ENCODE assay signal across 1 cellular context in the genomic region with DNA sequence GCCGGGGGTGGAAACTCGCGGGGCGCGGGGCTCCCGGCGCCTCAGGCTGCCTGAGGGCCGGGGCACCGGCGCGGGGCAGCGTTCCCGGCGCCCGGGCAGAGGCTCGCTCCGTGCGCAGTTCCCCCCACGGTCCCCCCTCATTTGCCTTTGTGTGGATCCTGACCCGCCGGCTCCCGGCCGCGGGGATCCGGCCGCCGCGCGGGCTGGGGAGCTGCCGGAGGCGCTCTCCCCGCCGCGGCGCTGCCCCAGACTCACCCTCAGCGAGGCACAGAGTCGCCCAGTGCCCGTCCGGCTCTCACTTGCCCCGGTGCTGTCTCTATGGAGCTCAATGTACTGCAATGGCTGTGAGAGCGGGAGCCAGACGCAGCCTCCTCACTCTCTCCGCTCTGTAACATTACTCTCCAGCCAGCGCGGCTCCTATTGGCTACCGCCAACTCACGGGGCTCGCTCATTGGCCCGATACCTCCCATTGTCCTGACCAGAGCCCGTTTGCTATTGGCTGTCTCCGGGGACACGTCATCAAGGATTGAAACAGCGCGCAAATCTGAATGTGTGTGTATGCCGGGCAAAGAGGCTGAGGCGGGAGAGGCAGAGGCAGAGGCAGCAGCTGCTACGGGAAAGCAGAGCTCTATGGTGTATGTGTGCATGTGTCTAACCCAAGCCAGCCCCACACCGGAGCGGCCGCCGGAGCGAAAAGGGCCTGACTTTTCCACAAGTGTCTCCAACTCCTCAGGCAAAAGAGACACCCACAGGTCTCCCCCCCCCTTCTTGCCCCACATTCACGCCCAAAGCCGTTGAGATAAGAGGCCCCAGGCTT.
TF ChIP-seq lines count a peak whose summit lies in the region.

Gene HMGB1, minus strand, starts transcription at position 396 of the 817 bp plus-strand sequence. CDS start 2,256 bp downstream, outside the sequence.

TF ChIP-seq in HepG2, 621 proteins besides CTCF, POLR2A, EP300 and RAD21 (continued from another document and continues in another):
- TF ChIP-seq BRD4 (CRISPR knock-in tag; IDR thresholded peaks at IDR 0.05) (peak; percentile 62; the same call in 1 of the 2 replicates), KLF9 (CRISPR knock-in tag; IDR thresholded peaks at IDR 0.05; ENCODE audit: low read depth) (no peak), ZNF619 (CRISPR knock-in tag; IDR thresholded peaks at IDR 0.05) (no peak), ZHX1 (CRISPR knock-in tag; IDR thresholded peaks at IDR 0.05; ENCODE audit: low read depth) (peak; percentile 71; the same call in 1 of the 2 replicates), ZNF75D (CRISPR knock-in tag; IDR thresholded peaks at IDR 0.05; ENCODE audit: borderline replicate concordance) (no peak), ZNF335 (CRISPR knock-in tag; IDR thresholded peaks at IDR 0.05) (no peak), ZNF543 (CRISPR knock-in tag; IDR thresholded peaks at IDR 0.05) (peak; percentile 68; the same call in 1 of the 2 replicates), ZNF7 (CRISPR knock-in tag; IDR thresholded peaks at IDR 0.05) (no peak), NPAS2 (CRISPR knock-in tag; IDR thresholded peaks at IDR 0.05; ENCODE audit: borderline replicate concordance) (no peak), TFAP4 (IDR thresholded peaks at IDR 0.05; ENCODE audit: borderline replicate concordance, low read depth) (peak; percentile 81; the same call in 1 of the 2 replicates), TRAFD1 (CRISPR knock-in tag; IDR thresholded peaks at IDR 0.05; ENCODE audit: borderline replicate concordance) (no peak), NR2F6 (IDR thresholded peaks at IDR 0.05) (no peak), NR2F6 (CRISPR knock-in tag; IDR thresholded peaks at IDR 0.05) (no peak), SPEN (CRISPR knock-in tag; IDR thresholded peaks at IDR 0.05; ENCODE audit: low read depth) (no peak; the same call in 1 of the 2 replicates), NBN (conservative IDR thresholded peaks at IDR 0.05) (no peak), CBX1 (IDR thresholded peaks at IDR 0.05; ENCODE audit: low read depth) (no peak), ZNF558 (CRISPR knock-in tag; IDR thresholded peaks at IDR 0.05; ENCODE audit: borderline replicate concordance) (no peak), ZNF766 (CRISPR knock-in tag; IDR thresholded peaks at IDR 0.05; ENCODE audit: borderline replicate concordance) (no peak), ZNF343 (CRISPR knock-in tag; IDR thresholded peaks at IDR 0.05) (no peak), SMYD3 (CRISPR knock-in tag; IDR thresholded peaks at IDR 0.05) (0 out of 2 replicates have a peak, but pooled peaks have one; percentile 63), JUN (CRISPR knock-in tag; IDR thresholded peaks at IDR 0.05) (no peak), AHR (CRISPR knock-in tag; IDR thresholded peaks at IDR 0.05) (no peak), RELA (CRISPR knock-in tag; IDR thresholded peaks at IDR 0.05) (no peak), SIN3A (IDR thresholded peaks at IDR 0.05; ENCODE audit: borderline replicate concordance, low read depth, low read length) (peak; percentile 100), SIX4 (CRISPR knock-in tag; IDR thresholded peaks at IDR 0.05) (no peak), SIX1 (CRISPR knock-in tag; IDR thresholded peaks at IDR 0.05; ENCODE audit: borderline replicate concordance) (no peak), RBFOX2 (IDR thresholded peaks at IDR 0.05; ENCODE audit: low read depth, low read length) (peak; percentile 93), ZNF616 (CRISPR knock-in tag; IDR thresholded peaks at IDR 0.05; ENCODE audit: low read depth) (no peak)
- TF ChIP-seq, protein P1, sequence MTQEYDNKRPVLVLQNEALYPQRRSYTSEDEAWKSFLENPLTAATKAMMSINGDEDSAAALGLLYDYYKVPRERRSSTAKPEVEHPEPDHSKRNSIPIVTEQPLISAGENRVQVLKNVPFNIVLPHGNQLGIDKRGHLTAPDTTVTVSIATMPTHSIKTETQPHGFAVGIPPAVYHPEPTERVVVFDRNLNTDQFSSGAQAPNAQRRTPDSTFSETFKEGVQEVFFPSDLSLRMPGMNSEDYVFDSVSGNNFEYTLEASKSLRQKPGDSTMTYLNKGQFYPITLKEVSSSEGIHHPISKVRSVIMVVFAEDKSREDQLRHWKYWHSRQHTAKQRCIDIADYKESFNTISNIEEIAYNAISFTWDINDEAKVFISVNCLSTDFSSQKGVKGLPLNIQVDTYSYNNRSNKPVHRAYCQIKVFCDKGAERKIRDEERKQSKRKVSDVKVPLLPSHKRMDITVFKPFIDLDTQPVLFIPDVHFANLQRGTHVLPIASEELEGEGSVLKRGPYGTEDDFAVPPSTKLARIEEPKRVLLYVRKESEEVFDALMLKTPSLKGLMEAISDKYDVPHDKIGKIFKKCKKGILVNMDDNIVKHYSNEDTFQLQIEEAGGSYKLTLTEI (CRISPR knock-in tag; conservative IDR thresholded peaks at IDR 0.05), result no peak
- TF ChIP-seq, protein P2, sequence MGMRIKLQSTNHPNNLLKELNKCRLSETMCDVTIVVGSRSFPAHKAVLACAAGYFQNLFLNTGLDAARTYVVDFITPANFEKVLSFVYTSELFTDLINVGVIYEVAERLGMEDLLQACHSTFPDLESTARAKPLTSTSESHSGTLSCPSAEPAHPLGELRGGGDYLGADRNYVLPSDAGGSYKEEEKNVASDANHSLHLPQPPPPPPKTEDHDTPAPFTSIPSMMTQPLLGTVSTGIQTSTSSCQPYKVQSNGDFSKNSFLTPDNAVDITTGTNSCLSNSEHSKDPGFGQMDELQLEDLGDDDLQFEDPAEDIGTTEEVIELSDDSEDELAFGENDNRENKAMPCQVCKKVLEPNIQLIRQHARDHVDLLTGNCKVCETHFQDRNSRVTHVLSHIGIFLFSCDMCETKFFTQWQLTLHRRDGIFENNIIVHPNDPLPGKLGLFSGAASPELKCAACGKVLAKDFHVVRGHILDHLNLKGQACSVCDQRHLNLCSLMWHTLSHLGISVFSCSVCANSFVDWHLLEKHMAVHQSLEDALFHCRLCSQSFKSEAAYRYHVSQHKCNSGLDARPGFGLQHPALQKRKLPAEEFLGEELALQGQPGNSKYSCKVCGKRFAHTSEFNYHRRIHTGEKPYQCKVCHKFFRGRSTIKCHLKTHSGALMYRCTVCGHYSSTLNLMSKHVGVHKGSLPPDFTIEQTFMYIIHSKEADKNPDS (CRISPR knock-in tag; IDR thresholded peaks at IDR 0.05), result no peak
- TF ChIP-seq, protein P3, sequence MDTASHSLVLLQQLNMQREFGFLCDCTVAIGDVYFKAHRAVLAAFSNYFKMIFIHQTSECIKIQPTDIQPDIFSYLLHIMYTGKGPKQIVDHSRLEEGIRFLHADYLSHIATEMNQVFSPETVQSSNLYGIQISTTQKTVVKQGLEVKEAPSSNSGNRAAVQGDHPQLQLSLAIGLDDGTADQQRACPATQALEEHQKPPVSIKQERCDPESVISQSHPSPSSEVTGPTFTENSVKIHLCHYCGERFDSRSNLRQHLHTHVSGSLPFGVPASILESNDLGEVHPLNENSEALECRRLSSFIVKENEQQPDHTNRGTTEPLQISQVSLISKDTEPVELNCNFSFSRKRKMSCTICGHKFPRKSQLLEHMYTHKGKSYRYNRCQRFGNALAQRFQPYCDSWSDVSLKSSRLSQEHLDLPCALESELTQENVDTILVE (CRISPR knock-in tag; IDR thresholded peaks at IDR 0.05), result no peak
- TF ChIP-seq, protein P4, sequence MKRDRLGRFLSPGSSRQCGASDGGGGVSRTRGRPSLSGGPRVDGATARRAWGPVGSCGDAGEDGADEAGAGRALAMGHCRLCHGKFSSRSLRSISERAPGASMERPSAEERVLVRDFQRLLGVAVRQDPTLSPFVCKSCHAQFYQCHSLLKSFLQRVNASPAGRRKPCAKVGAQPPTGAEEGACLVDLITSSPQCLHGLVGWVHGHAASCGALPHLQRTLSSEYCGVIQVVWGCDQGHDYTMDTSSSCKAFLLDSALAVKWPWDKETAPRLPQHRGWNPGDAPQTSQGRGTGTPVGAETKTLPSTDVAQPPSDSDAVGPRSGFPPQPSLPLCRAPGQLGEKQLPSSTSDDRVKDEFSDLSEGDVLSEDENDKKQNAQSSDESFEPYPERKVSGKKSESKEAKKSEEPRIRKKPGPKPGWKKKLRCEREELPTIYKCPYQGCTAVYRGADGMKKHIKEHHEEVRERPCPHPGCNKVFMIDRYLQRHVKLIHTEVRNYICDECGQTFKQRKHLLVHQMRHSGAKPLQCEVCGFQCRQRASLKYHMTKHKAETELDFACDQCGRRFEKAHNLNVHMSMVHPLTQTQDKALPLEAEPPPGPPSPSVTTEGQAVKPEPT (CRISPR knock-in tag; IDR thresholded peaks at IDR 0.05; ENCODE audit: low read depth), result no peak
- TF ChIP-seq, protein P5, sequence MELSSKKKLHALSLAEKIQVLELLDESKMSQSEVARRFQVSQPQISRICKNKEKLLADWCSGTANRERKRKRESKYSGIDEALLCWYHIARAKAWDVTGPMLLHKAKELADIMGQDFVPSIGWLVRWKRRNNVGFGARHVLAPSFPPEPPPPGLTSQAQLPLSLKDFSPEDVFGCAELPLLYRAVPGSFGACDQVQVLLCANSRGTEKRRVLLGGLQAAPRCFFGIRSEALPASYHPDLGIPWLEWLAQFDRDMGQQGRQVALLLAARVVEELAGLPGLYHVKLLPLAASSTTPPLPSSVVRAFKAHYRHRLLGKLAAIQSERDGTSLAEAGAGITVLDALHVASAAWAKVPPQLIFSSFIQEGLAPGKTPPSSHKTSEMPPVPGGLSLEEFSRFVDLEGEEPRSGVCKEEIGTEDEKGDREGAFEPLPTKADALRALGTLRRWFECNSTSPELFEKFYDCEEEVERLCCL (CRISPR knock-in tag; IDR thresholded peaks at IDR 0.05; ENCODE audit: borderline replicate concordance), result no peak
- TF ChIP-seq, protein P6, sequence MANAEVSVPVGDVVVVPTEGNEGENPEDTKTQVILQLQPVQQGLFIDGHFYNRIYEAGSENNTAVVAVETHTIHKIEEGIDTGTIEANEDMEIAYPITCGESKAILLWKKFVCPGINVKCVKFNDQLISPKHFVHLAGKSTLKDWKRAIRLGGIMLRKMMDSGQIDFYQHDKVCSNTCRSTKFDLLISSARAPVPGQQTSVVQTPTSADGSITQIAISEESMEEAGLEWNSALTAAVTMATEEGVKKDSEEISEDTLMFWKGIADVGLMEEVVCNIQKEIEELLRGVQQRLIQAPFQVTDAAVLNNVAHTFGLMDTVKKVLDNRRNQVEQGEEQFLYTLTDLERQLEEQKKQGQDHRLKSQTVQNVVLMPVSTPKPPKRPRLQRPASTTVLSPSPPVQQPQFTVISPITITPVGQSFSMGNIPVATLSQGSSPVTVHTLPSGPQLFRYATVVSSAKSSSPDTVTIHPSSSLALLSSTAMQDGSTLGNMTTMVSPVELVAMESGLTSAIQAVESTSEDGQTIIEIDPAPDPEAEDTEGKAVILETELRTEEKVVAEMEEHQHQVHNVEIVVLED (CRISPR knock-in tag; IDR thresholded peaks at IDR 0.05; ENCODE audit: borderline replicate concordance), result peak; percentile 27; the same call in 1 of the 2 replicates
- TF ChIP-seq, protein P7, sequence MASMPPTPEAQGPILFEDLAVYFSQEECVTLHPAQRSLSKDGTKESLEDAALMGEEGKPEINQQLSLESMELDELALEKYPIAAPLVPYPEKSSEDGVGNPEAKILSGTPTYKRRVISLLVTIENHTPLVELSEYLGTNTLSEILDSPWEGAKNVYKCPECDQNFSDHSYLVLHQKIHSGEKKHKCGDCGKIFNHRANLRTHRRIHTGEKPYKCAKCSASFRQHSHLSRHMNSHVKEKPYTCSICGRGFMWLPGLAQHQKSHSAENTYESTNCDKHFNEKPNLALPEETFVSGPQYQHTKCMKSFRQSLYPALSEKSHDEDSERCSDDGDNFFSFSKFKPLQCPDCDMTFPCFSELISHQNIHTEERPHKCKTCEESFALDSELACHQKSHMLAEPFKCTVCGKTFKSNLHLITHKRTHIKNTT (CRISPR knock-in tag; IDR thresholded peaks at IDR 0.05), result no peak
